1 cellular context compared by ENCODE assay signal in genomic region chr17:57478433-57478832, GRCh38.
TF ChIP-seq lines count a peak whose summit lies in the region.

No MANE protein-coding gene starts in this region.

TF ChIP-seq in K562, 482 proteins besides CTCF, POLR2A, EP300 and RAD21 (continued from another document and continues in another):
- TF ChIP-seq NR2C1 (IDR thresholded peaks at IDR 0.05) (no peak), NR2C1 (tag; IDR thresholded peaks at IDR 0.05) (0 out of 2 replicates have a peak, but pooled peaks have one; percentile 17), MGA (IDR thresholded peaks at IDR 0.05) (peak; percentile 24; the same call in 1 of the 2 replicates), MNT (conservative IDR thresholded peaks at IDR 0.05) (no peak), CREM (IDR thresholded peaks at IDR 0.05; ENCODE audit: low read depth) (peak; percentile 89), NFIX (CRISPR knock-in tag; IDR thresholded peaks at IDR 0.05; ENCODE audit: low read depth) (no peak), ZNF639 (CRISPR knock-in tag; conservative IDR thresholded peaks at IDR 0.05 in 1 of 2, IDR thresholded peaks at IDR 0.05 in 1 of 2) (peak in 1 of 2 experiments; percentile 64; a peak in 2 of 4 replicates), MLLT1 (IDR thresholded peaks at IDR 0.05) (no peak), ZNF696 (CRISPR knock-in tag; conservative IDR thresholded peaks at IDR 0.05) (no peak), PKNOX1 (IDR thresholded peaks at IDR 0.05) (peak; percentile 83), POU5F1 (IDR thresholded peaks at IDR 0.05; ENCODE audit: borderline replicate concordance, low read depth, low read length, partially characterized antibody) (no peak), ATF1 (CRISPR knock-in tag; IDR thresholded peaks at IDR 0.05) (0 out of 2 replicates have a peak, but pooled peaks have one; percentile 14), ATF1 (tag; IDR thresholded peaks at IDR 0.05) (peak; percentile 88), ZBTB12 (CRISPR knock-in tag; IDR thresholded peaks at IDR 0.05) (peak; percentile 87), GTF3C2 (IDR thresholded peaks at IDR 0.05; ENCODE audit: borderline replicate concordance, extremely low read depth, insufficient read length) (no peak), SMARCA5 (IDR thresholded peaks at IDR 0.05) (no peak), FIP1L1 (IDR thresholded peaks at IDR 0.05; ENCODE audit: low read depth, low read length, poor library complexity, severe bottlenecking) (no peak), ZFP36 (IDR thresholded peaks at IDR 0.05; ENCODE audit: low read depth, low read length, partially characterized antibody) (no peak), DDX20 (tag; IDR thresholded peaks at IDR 0.05; ENCODE audit: low read depth) (no peak), PBX2 (CRISPR knock-in tag; IDR thresholded peaks at IDR 0.05; ENCODE audit: low read depth) (no peak), PBX2 (tag; conservative IDR thresholded peaks at IDR 0.05; ENCODE audit: low read depth) (peak; percentile 91), MEIS2 (IDR thresholded peaks at IDR 0.05; ENCODE audit: partially characterized antibody) (peak; percentile 87), NCOA6 (IDR thresholded peaks at IDR 0.05) (no peak), MAFF (IDR thresholded peaks at IDR 0.05; ENCODE audit: low read length) (no peak), U2AF2 (optimal IDR thresholded peaks at IDR 0.05; ENCODE audit: low read depth, low read length) (no peak), NCOA1 (IDR thresholded peaks at IDR 0.05; ENCODE audit: low read depth) (peak; percentile 53; the same call in 1 of the 2 replicates), ILF3 (IDR thresholded peaks at IDR 0.05; ENCODE audit: borderline replicate concordance) (no peak)
